Comparison of ENCODE assay signal across 23 cellular contexts in the genomic region with DNA sequence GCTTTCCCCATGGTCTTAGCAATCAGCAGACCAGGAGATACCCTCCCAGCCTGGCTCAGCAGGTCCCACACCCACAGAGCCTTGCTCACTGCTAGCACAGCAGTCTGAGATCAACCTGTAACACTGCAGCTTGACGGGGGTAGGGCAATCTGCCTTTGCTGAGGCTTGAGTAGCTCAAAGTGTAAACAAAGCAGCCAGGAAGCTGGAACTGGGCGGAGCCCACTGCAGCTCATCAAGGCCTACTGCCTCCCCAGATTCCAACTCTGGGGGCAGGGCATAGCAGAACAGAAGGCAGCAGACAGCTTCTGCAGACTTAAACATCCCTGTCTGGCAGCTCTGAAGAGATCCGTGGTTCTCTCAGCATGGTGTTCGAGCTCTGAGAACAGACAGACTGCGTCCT. TPM values are rescaled to one million over a fixed set of nuclear protein-coding genes. Genes with fewer than 3 reads are reported as not detected.
DNase-seq lines count a peak whose midpoint lies in the region; ATAC-seq and TF ChIP-seq lines count a peak whose summit lies in the region.
"Had no signal": no experiment of that assay in that cellular context is flagged by ENCODE, and none has a peak within 500 bp of the region (broad histone marks: within the 10 kb centered on the region; RNA-seq: fewer than 3 reads in every experiment).

No MANE protein-coding gene starts in this region.

- no peak overlapping the region for H2AFZ ChIP-seq in hepatocyte
- H2AFZ ChIP-seq: GM23248 had no signal

- TF ChIP-seq CTCF in Peyer's patch (IDR thresholded peaks at IDR 0.05) (no peak), hepatocyte (IDR thresholded peaks at IDR 0.05; ENCODE audit: poor library complexity) (no peak), progenitor cell of endocrine pancreas (IDR thresholded peaks at IDR 0.05; ENCODE audit: unreplicated experiment) (no peak), vagina (IDR thresholded peaks at IDR 0.05) (no peak)

- no peaks in the 10 kb centered on the region for H3K9me2 ChIP-seq in hepatocyte (replicated peaks; ENCODE audit: insufficient read depth)

- peaks cover 9% of the 10 kb centered on the region for H3K4me1 Mint-ChIP-seq in progenitor cell of endocrine pancreas (ENCODE audit: low read depth)
- H3K4me1 Mint-ChIP-seq: activated CD4-positive, alpha-beta T cell treated with anti-CD3 and anti-CD28 coated beads, Interleukin-2, amount 10 ng/mL, durations not matched to agents 7 days and 5 days; activated naive CD8-positive, alpha-beta T cell treated with anti-CD3 and anti-CD28 coated beads for 36 hours; IgD-negative memory B cell; immature natural killer cell; stimulated activated effector memory CD8-positive, alpha-beta T cell treated with anti-CD3 and anti-CD28 coated beads, Interleukin-12 subunit alpha, Interleukin-12 subunit beta, amount 100 ng/mL, for 72 hours had no signal

- H4K20me1 ChIP-seq in hepatocyte (ENCODE audit: insufficient read depth, poor library complexity, severe bottlenecking), result no peaks in the 10 kb centered on the region

- H3K9me3 ChIP-seq in Peyer's patch (peaks cover 0 to 3% (median 0%) of the 10 kb centered on the region in 4 donors), hepatocyte (ENCODE audit: low read depth) (no peaks in the 10 kb centered on the region), vagina (no peaks in the 10 kb centered on the region)

- 30% methylated on average over 5 of the region's 5 CpGs for WGBS in hepatocyte (ENCODE audit: low lambda C conversion rate, missing lambda C conversion rate)

- peaks cover 10% of the 10 kb centered on the region for H3K9me3 Mint-ChIP-seq in progenitor cell of endocrine pancreas (ENCODE audit: low read depth)

- intact Hi-C loops in vagina (cut with DNase I), result no loop called here

- H3K4me3 ChIP-seq in Peyer's patch (no peak overlapping the region), hepatocyte (no peak overlapping the region), vagina (no peak overlapping the region)
- H3K4me3 ChIP-seq: GM23248, SK-N-MC had no signal

- no peaks in the 10 kb centered on the region for H3K79me2 ChIP-seq in hepatocyte

- no peak overlapping the region for H3K4me2 ChIP-seq in hepatocyte

- TF ChIP-seq POLR2A in Peyer's patch (IDR thresholded peaks at IDR 0.05) (no peak), vagina (IDR thresholded peaks at IDR 0.05) (no peak)

- H3K27ac ChIP-seq in Peyer's patch (no peak overlapping the region), hepatocyte (no peak overlapping the region), vagina (no peak overlapping the region)
- H3K27ac ChIP-seq: 22Rv1, C4-2B, foreskin keratinocyte, GM23248, SK-N-MC had no signal

- H3K4me1 ChIP-seq in Peyer's patch, result no peaks in the 10 kb centered on the region
- H3K4me1 ChIP-seq in hepatocyte (ENCODE audit: insufficient read depth), result no peaks in the 10 kb centered on the region
- H3K4me1 ChIP-seq in vagina, result no peaks in the 10 kb centered on the region
- H3K4me1 ChIP-seq: foreskin keratinocyte had no signal

- no peak overlapping the region for H3K27ac Mint-ChIP-seq in progenitor cell of endocrine pancreas
- H3K27ac Mint-ChIP-seq: activated CD4-positive, alpha-beta T cell treated with anti-CD3 and anti-CD28 coated beads, Interleukin-2, amount 10 ng/mL, durations not matched to agents 7 days and 5 days; activated naive CD8-positive, alpha-beta T cell treated with anti-CD3 and anti-CD28 coated beads for 36 hours; IgD-negative memory B cell; immature natural killer cell; stimulated activated effector memory CD8-positive, alpha-beta T cell treated with anti-CD3 and anti-CD28 coated beads, Interleukin-12 subunit alpha, Interleukin-12 subunit beta, amount 100 ng/mL, for 72 hours had no signal

- no peaks in the 10 kb centered on the region for H3K27me3 Mint-ChIP-seq in progenitor cell of endocrine pancreas
- H3K27me3 Mint-ChIP-seq: activated CD4-positive, alpha-beta T cell treated with anti-CD3 and anti-CD28 coated beads, Interleukin-2, amount 10 ng/mL, durations not matched to agents 7 days and 5 days; activated naive CD8-positive, alpha-beta T cell treated with anti-CD3 and anti-CD28 coated beads for 36 hours; IgD-negative memory B cell had no signal

- H3K36me3 Mint-ChIP-seq in progenitor cell of endocrine pancreas (ENCODE audit: insufficient read depth), result no peaks in the 10 kb centered on the region
- H3K36me3 Mint-ChIP-seq: activated naive CD8-positive, alpha-beta T cell treated with anti-CD3 and anti-CD28 coated beads for 36 hours; stimulated activated effector memory CD8-positive, alpha-beta T cell treated with anti-CD3 and anti-CD28 coated beads, Interleukin-12 subunit alpha, Interleukin-12 subunit beta, amount 100 ng/mL, for 72 hours had no signal

- DNase-seq in DMS153 (lab: John Stamatoyannopoulos, UW) (peak; percentile 57), DMS153 treated with DMSO at 0.1 percent for 48 hours (lab: John Stamatoyannopoulos, UW; ENCODE audit: unreplicated experiment) (no peak), Peyer's patch (peak in 2 of 3 donors; percentile 56 to 58), hepatocyte (ENCODE audit: low spot score) (peak; percentile 80), progenitor cell of endocrine pancreas (ENCODE audit: low spot score, unreplicated experiment) (peak; percentile 33), vagina (ENCODE audit: extremely low spot score in 2 of 2) (no peak)
- DNase-seq: activated CD4-positive, alpha-beta T cell treated with anti-CD3 and anti-CD28 coated beads, Interleukin-2, amount 10 ng/mL, durations not matched to agents 7 days and 5 days; activated naive CD8-positive, alpha-beta T cell treated with anti-CD3 and anti-CD28 coated beads for 36 hours; activated T-cell treated with anti-CD3 and anti-CD28 coated beads, Interleukin-2, amount 50 U/mL, for 4 hours; effector memory CD4-positive, alpha-beta T cell; foreskin keratinocyte; GM23248; immature natural killer cell; midbrain; nucleus accumbens; trophoblast cell had no signal

- ATAC-seq in HG02623 (IDR thresholded peaks at IDR 0.05; ENCODE audit: unreplicated experiment), result no peak
- no peak for ATAC-seq in HG03520 (IDR thresholded peaks at IDR 0.05; ENCODE audit: unreplicated experiment)
- ATAC-seq: activated T-cell treated with anti-CD3 and anti-CD28 coated beads, Interleukin-2, amount 50 U/mL, for 4 hours; foreskin keratinocyte; stimulated activated effector memory CD8-positive, alpha-beta T cell treated with anti-CD3 and anti-CD28 coated beads, Interleukin-12 subunit alpha, Interleukin-12 subunit beta, amount 100 ng/mL, for 72 hours had no signal

- H3K27me3 ChIP-seq in Peyer's patch (no peaks in the 10 kb centered on the region), hepatocyte (no peaks in the 10 kb centered on the region), vagina (no peaks in the 10 kb centered on the region)

- H3K4me3 Mint-ChIP-seq in progenitor cell of endocrine pancreas (ENCODE audit: low read depth), result no peak overlapping the region
- H3K4me3 Mint-ChIP-seq: activated CD4-positive, alpha-beta T cell treated with anti-CD3 and anti-CD28 coated beads, Interleukin-2, amount 10 ng/mL, durations not matched to agents 7 days and 5 days; activated naive CD8-positive, alpha-beta T cell treated with anti-CD3 and anti-CD28 coated beads for 36 hours; activated T-cell treated with anti-CD3 and anti-CD28 coated beads, Interleukin-2, amount 50 U/mL, for 4 hours; IgD-negative memory B cell; immature natural killer cell; stimulated activated effector memory CD8-positive, alpha-beta T cell treated with anti-CD3 and anti-CD28 coated beads, Interleukin-12 subunit alpha, Interleukin-12 subunit beta, amount 100 ng/mL, for 72 hours had no signal

- no peaks in the 10 kb centered on the region for H3K36me3 ChIP-seq in Peyer's patch
- no peaks in the 10 kb centered on the region for H3K36me3 ChIP-seq in hepatocyte (replicated peaks; ENCODE audit: insufficient read depth, low read depth)
- H3K36me3 ChIP-seq in vagina, result no peaks in the 10 kb centered on the region

RNA-seq across cellular contexts. Expression of gene GABRA2, which starts 15.0 kb away (rescaled TPM):
- total RNA-seq in Peyer's patch (10 to 100 TPM in 2 of 4 donors, 1 to 10 TPM in 2; 5.8 to 22.1 (median 9.6) TPM), hepatocyte (2.3 and 2.7 TPM in 2 replicates), progenitor cell of endocrine pancreas (0.98 and 1.7 TPM in 2 replicates), vagina (4.2 TPM)
- polyA plus RNA-seq in hepatocyte, result 0.57 and 0.89 TPM in 2 replicates
- total RNA-seq: activated CD4-positive, alpha-beta T cell treated with anti-CD3 and anti-CD28 coated beads, Interleukin-2, amount 10 ng/mL, durations not matched to agents 7 days and 5 days; activated naive CD8-positive, alpha-beta T cell treated with anti-CD3 and anti-CD28 coated beads for 36 hours; activated T-cell treated with anti-CD3 and anti-CD28 coated beads, Interleukin-2, amount 50 U/mL, for 4 hours; foreskin keratinocyte; GM23248 had no signal
- polyA plus RNA-seq: GM23248, IgD-negative memory B cell, immature natural killer cell had no signal

Comparison
In these comparisons a context has a peak if more than half of its experiments do, and no peak if none do; other contexts are left out.
1. DNase-seq: peak in DMS153 (single experiment), Peyer's patch (2 of 3), hepatocyte (single experiment) and progenitor cell of endocrine pancreas (single experiment); none in DMS153 treated with DMSO at 0.1 percent for 48 hours (single experiment) and vagina (0 of 2).